In the genomic region with DNA sequence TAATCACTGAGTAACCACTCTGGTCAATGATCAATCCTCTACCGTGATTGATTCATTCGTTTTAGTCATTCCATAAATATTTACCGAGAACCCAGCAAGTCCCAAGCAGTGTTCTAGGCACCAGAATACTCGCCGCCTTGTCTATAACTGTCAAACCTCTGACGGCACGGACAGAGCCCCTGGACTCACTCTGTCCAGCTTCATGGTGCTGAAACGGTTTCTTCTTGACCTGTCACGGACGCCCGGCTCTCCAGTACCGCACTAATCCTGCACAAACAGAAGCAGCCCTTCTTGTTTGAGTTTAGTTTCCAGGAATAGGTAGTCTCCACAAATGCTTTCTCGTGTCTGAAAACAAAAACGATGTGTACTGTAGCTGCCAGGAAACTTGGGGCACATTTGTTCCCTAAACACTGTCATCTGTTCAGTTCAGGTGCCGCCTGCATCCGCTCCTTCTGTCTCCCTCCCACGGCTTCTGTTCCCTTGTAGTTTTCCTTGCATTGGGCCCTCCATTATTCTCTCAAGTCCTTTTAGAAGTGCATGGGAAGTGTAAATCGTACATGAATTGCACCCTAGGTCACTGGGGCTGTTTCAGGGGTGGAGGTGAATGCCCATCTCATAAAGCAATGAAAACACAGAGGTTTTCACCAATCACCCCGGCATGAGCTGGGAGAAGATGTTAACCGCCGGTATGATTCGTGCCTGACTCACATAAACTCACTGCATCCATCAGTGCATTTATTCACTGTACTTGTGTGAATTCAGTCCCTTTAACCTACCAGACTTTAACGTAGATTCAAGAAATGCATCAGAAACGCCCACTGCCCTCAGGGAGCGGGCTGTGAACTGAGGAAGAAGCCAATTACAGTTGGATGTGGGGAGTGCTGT, we compare ENCODE assay signal across 1 cellular context.
TF ChIP-seq lines count a peak whose summit lies in the region.

No MANE protein-coding gene starts in this region.

TF ChIP-seq in HepG2, 621 proteins besides CTCF, POLR2A, EP300 and RAD21:
- TF ChIP-seq MIER2 (CRISPR knock-in tag; IDR thresholded peaks at IDR 0.05) (peak; percentile 82), KLF9 (CRISPR knock-in tag; IDR thresholded peaks at IDR 0.05; ENCODE audit: low read depth) (no peak), SSRP1 (CRISPR knock-in tag; IDR thresholded peaks at IDR 0.05) (no peak), CC2D1A (CRISPR knock-in tag; IDR thresholded peaks at IDR 0.05) (no peak), RBM22 (optimal IDR thresholded peaks at IDR 0.05; ENCODE audit: low read length) (no peak), BHLHE40 (IDR thresholded peaks at IDR 0.05; ENCODE audit: low read length) (no peak)
- TF ChIP-seq, protein P1, sequence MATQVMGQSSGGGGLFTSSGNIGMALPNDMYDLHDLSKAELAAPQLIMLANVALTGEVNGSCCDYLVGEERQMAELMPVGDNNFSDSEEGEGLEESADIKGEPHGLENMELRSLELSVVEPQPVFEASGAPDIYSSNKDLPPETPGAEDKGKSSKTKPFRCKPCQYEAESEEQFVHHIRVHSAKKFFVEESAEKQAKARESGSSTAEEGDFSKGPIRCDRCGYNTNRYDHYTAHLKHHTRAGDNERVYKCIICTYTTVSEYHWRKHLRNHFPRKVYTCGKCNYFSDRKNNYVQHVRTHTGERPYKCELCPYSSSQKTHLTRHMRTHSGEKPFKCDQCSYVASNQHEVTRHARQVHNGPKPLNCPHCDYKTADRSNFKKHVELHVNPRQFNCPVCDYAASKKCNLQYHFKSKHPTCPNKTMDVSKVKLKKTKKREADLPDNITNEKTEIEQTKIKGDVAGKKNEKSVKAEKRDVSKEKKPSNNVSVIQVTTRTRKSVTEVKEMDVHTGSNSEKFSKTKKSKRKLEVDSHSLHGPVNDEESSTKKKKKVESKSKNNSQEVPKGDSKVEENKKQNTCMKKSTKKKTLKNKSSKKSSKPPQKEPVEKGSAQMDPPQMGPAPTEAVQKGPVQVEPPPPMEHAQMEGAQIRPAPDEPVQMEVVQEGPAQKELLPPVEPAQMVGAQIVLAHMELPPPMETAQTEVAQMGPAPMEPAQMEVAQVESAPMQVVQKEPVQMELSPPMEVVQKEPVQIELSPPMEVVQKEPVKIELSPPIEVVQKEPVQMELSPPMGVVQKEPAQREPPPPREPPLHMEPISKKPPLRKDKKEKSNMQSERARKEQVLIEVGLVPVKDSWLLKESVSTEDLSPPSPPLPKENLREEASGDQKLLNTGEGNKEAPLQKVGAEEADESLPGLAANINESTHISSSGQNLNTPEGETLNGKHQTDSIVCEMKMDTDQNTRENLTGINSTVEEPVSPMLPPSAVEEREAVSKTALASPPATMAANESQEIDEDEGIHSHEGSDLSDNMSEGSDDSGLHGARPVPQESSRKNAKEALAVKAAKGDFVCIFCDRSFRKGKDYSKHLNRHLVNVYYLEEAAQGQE (IDR thresholded peaks at IDR 0.05; ENCODE audit: borderline replicate concordance in 1 of 2, low read depth in 1 of 2, low read length in 2 of 2) = peak; percentile 27 to 88
- TF ChIP-seq, protein P2, sequence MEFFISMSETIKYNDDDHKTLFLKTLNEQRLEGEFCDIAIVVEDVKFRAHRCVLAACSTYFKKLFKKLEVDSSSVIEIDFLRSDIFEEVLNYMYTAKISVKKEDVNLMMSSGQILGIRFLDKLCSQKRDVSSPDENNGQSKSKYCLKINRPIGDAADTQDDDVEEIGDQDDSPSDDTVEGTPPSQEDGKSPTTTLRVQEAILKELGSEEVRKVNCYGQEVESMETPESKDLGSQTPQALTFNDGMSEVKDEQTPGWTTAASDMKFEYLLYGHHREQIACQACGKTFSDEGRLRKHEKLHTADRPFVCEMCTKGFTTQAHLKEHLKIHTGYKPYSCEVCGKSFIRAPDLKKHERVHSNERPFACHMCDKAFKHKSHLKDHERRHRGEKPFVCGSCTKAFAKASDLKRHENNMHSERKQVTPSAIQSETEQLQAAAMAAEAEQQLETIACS (CRISPR knock-in tag; IDR thresholded peaks at IDR 0.05) = no peak
- TF ChIP-seq, protein P3, sequence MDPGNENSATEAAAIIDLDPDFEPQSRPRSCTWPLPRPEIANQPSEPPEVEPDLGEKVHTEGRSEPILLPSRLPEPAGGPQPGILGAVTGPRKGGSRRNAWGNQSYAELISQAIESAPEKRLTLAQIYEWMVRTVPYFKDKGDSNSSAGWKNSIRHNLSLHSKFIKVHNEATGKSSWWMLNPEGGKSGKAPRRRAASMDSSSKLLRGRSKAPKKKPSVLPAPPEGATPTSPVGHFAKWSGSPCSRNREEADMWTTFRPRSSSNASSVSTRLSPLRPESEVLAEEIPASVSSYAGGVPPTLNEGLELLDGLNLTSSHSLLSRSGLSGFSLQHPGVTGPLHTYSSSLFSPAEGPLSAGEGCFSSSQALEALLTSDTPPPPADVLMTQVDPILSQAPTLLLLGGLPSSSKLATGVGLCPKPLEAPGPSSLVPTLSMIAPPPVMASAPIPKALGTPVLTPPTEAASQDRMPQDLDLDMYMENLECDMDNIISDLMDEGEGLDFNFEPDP (CRISPR knock-in tag; conservative IDR thresholded peaks at IDR 0.05) = 0 out of 2 replicates have a peak, but pooled peaks have one; percentile 35
- TF ChIP-seq, protein P4, sequence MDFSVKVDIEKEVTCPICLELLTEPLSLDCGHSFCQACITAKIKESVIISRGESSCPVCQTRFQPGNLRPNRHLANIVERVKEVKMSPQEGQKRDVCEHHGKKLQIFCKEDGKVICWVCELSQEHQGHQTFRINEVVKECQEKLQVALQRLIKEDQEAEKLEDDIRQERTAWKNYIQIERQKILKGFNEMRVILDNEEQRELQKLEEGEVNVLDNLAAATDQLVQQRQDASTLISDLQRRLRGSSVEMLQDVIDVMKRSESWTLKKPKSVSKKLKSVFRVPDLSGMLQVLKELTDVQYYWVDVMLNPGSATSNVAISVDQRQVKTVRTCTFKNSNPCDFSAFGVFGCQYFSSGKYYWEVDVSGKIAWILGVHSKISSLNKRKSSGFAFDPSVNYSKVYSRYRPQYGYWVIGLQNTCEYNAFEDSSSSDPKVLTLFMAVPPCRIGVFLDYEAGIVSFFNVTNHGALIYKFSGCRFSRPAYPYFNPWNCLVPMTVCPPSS (IDR thresholded peaks at IDR 0.05) = no peak
